In the genomic region with DNA sequence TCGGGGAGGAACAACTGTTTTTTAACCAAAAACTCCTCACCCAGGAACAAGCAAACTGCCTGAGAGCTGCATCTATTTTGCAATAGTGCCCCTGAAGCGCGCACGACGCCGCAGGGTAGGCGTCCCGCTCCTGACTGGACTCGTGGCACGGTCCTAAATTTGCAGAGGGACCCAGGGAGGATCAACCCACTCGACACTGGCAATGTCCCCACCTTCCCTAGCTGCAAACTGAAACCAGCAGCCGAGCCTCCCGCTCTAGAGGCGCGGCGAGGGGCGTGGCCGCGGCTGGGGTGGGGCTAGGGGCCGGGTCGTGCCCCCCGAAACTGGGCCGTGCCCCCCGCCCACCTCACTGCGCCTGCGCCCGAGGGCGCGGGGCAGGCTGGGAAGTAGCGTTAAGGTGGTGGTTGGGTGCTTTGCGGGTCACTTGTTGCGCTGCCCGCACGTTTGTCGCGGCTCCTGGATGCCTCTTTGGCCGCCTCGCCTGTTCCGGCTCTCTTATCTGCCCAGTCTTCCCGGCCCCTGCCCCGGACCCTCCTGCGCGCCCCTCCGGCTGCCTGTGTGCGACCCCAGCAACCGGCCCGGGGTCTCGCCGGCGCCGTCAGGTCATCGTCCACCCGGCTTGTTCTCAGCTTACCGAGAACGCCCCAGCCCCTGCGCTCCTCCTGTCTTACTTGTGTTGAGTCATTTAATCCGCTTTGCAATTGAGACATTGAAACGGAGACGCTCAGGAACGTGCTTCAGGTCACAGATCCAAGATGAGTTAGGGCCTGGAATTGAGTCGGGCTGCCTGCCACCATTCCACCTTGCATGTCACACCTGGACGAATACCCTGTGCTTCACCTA, we compare ENCODE assay signal across 1 cellular context.
TF ChIP-seq lines count a peak whose summit lies in the region.

No MANE protein-coding gene starts in this region.

TF ChIP-seq in HEK293, 187 proteins besides CTCF, POLR2A, EP300 and RAD21 (continued from another document):
- TF ChIP-seq, protein P1, sequence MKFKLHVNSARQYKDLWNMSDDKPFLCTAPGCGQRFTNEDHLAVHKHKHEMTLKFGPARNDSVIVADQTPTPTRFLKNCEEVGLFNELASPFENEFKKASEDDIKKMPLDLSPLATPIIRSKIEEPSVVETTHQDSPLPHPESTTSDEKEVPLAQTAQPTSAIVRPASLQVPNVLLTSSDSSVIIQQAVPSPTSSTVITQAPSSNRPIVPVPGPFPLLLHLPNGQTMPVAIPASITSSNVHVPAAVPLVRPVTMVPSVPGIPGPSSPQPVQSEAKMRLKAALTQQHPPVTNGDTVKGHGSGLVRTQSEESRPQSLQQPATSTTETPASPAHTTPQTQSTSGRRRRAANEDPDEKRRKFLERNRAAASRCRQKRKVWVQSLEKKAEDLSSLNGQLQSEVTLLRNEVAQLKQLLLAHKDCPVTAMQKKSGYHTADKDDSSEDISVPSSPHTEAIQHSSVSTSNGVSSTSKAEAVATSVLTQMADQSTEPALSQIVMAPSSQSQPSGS (tag by site-specific recombination; IDR thresholded peaks at IDR 0.05; ENCODE audit: low read depth) = no peak
- TF ChIP-seq ZFP3 (tag by site-specific recombination; IDR thresholded peaks at IDR 0.05; ENCODE audit: low read depth) (no peak), ZNF223 (tag by site-specific recombination; IDR thresholded peaks at IDR 0.05) (no peak)
